ENCODE assay signal across 8 cellular contexts in the genomic region with DNA sequence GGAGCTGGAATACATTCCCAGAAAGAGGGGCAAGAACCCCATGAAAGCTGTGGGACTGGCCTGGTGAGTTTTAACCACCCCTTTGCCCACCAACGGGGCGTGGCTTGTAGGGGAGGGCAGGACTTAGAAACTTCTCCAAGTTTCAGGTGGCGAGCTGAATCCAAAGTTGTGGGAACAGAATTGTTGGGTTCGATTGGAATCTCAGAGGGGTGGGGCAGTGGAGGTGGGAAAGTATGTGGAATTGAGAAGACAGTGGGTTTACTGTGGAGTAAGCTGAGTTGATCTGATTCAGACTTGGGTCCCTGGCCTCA. TPM values are rescaled to one million over a fixed set of nuclear protein-coding genes. Genes with fewer than 3 reads are reported as not detected.
DNase-seq lines count a peak whose midpoint lies in the region; TF ChIP-seq lines count a peak whose summit lies in the region.

No MANE protein-coding gene starts in this region.

- H2AFZ ChIP-seq in H9 (ENCODE audit: low read length) = no peak overlapping the region

- peaks cover 17 to 44% (median 41%) of the 10 kb centered on the region in 3 experiments; a peak in 6 of 7 replicates for H3K36me3 Mint-ChIP-seq in H9 (ENCODE audit: insufficient read depth in 1 of 3, low read depth in 3 of 3)
- no peaks in the 10 kb centered on the region for H3K36me3 Mint-ChIP-seq in glutamatergic neuron (ENCODE audit: unreplicated experiment)

- POLR2A ChIA-PET in HEK293T (lab: Yijun Ruan, JAX) = interaction anchor here (1.9 to 2.1 kb wide), 2 partner anchors 15 to 125 kb away, joined by 11 to 12 read pairs; no protein-coding TSS in a partner anchor

- H3K9ac ChIP-seq in H9 (ENCODE audit: extremely low read depth, insufficient read length, low read length) = no peak overlapping the region
- peak overlapping the region; percentile 79 to 94 (median 94) for H3K9ac ChIP-seq in skeletal muscle tissue (ENCODE audit: low read depth in 1 of 3, low read length in 3 of 3)

- no peak overlapping the region for H4K91ac ChIP-seq in H9 (ENCODE audit: insufficient read length, low read depth, low read length)

- no peaks in the 10 kb centered on the region for H3K79me1 ChIP-seq in H9 (ENCODE audit: insufficient read depth, low read depth, low read length, poor library complexity, severe bottlenecking)

- H4K8ac ChIP-seq in H9 (replicated peaks; ENCODE audit: insufficient read length, low read depth, low read length) = no peak overlapping the region

- H3K18ac ChIP-seq in H9 (ENCODE audit: insufficient read length, low read depth, low read length) = no peak overlapping the region

- H3K23me2 ChIP-seq in H9 (ENCODE audit: insufficient read length, low read depth, low read length, poor library complexity, severe bottlenecking) = peaks cover 9% of the 10 kb centered on the region

- H2BK15ac ChIP-seq in H9 (ENCODE audit: low read depth, low read length) = no peak overlapping the region

- no peak overlapping the region for H2BK12ac ChIP-seq in H9 (ENCODE audit: insufficient read length, low read depth, low read length)

- no peaks in the 10 kb centered on the region for H3K9me3 ChIP-seq in H9 (ENCODE audit: control insufficient read depth, low read depth, low read length)
- H3K9me3 ChIP-seq in skeletal muscle tissue (ENCODE audit: control insufficient read depth in 3 of 3, low read length in 3 of 3) = no peaks in the 10 kb centered on the region

- H3K27ac ChIP-seq in H9 (ENCODE audit: insufficient read length, low read depth, low read length) (no peak overlapping the region), VCaP (peak overlapping the region; percentile 78), skeletal muscle tissue (ENCODE audit: low read depth, low read length) (peak overlapping the region; percentile 23)

- H4K20me1 ChIP-seq in H9 (ENCODE audit: control insufficient read depth, insufficient read depth, insufficient read length) = no peaks in the 10 kb centered on the region

- H3K27me3 Mint-ChIP-seq in H9 (ENCODE audit: low read depth) (no peaks in the 10 kb centered on the region; the same call in 1 of the 2 replicates), glutamatergic neuron (ENCODE audit: unreplicated experiment) (peaks cover 10% of the 10 kb centered on the region)

- no peak overlapping the region for H2BK20ac ChIP-seq in H9 (ENCODE audit: low read depth, low read length, poor library complexity, severe bottlenecking)

- peak overlapping the region; percentile 97 for H3K4me2 ChIP-seq in H9 (ENCODE audit: insufficient read depth, insufficient read length, low read length)

- no peak overlapping the region for H3K23ac ChIP-seq in H9 (ENCODE audit: insufficient read length, low read depth, low read length)

- peak overlapping the region; percentile 80 to 92 for H3K4me3 Mint-ChIP-seq in H9
- H3K4me3 Mint-ChIP-seq in glutamatergic neuron (ENCODE audit: unreplicated experiment) = peak overlapping the region; percentile 89

- no peaks in the 10 kb centered on the region for H3K79me2 ChIP-seq in H9 (ENCODE audit: insufficient read depth, low read length)

- H2BK5ac ChIP-seq in H9 (ENCODE audit: insufficient read length, low read length) = no peak overlapping the region

- no peak overlapping the region for H3K56ac ChIP-seq in H9 (ENCODE audit: insufficient read length, low read depth, low read length)

- peak overlapping the region; percentile 93 to 96 (median 95) for H3K4me3 ChIP-seq in skeletal muscle tissue (ENCODE audit: low read length in 3 of 3)

- H3K9me3 Mint-ChIP-seq in H9 (no peaks in the 10 kb centered on the region), glutamatergic neuron (ENCODE audit: unreplicated experiment) (peaks cover 7% of the 10 kb centered on the region)

- DNase-seq in H9 = no peak
- DNase-seq in glutamatergic neuron = no peak
- no peak for DNase-seq in HuH-7 (ENCODE audit: low spot score)
- no peak for DNase-seq in HEK293T (ENCODE audit: extremely low spot score)
- DNase-seq in MV-4-11 (lab: John Stamatoyannopoulos, UW) = no peak
- no peak for DNase-seq in iPS-NIHi11 (ENCODE audit: low spot score)

- CTCF ChIA-PET in HEK293T (lab: Yijun Ruan, JAX) = interaction anchor here (1.4 to 4.4 kb wide), 4 partner anchors 15 to 85 kb away, joined by 5 to 30 read pairs (median 15); a partner anchor contains a TSS

- peaks cover 35 to 43% (median 40%) of the 10 kb centered on the region in 3 donors for H3K36me3 ChIP-seq in skeletal muscle tissue (ENCODE audit: control insufficient read depth in 3 of 3, insufficient read depth in 3 of 3, low read length in 3 of 3)

- no peak overlapping the region for H4K5ac ChIP-seq in H9 (ENCODE audit: insufficient read length, low read depth, low read length)

- no peaks in the 10 kb centered on the region for H3K27me3 ChIP-seq in H9 (ENCODE audit: insufficient read depth, low read length)
- no peaks in the 10 kb centered on the region for H3K27me3 ChIP-seq in skeletal muscle tissue (ENCODE audit: control insufficient read depth in 3 of 3, insufficient read depth in 3 of 3, low read length in 3 of 3)

- H3K27ac Mint-ChIP-seq in H9 = no peak overlapping the region
- no peak overlapping the region for H3K27ac Mint-ChIP-seq in glutamatergic neuron (ENCODE audit: unreplicated experiment)

- peaks cover 18 to 21% of the 10 kb centered on the region in 2 experiments for H3K4me1 Mint-ChIP-seq in H9
- peaks cover 32% of the 10 kb centered on the region for H3K4me1 Mint-ChIP-seq in glutamatergic neuron (ENCODE audit: low read depth, unreplicated experiment)

- no peak overlapping the region for H3K14ac ChIP-seq in H9 (ENCODE audit: insufficient read depth, low read length)

- no peak overlapping the region for H3T11ph ChIP-seq in H9 (ENCODE audit: low read length)

- H3K4ac ChIP-seq in H9 (ENCODE audit: low read depth, low read length) = no peak overlapping the region

- no peak overlapping the region for H2BK120ac ChIP-seq in H9 (ENCODE audit: low read depth, low read length, poor library complexity, severe bottlenecking)

- H2AK5ac ChIP-seq in H9 (ENCODE audit: insufficient read length, low read length) = no peak overlapping the region

- no peaks in the 10 kb centered on the region for H3K4me1 ChIP-seq in H9 (ENCODE audit: insufficient read depth, low read length)
- peaks cover 43 to 54% (median 48%) of the 10 kb centered on the region in 3 donors for H3K4me1 ChIP-seq in skeletal muscle tissue (ENCODE audit: control insufficient read depth in 3 of 3, insufficient read depth in 3 of 3, low read length in 3 of 3)

- no peak for TF ChIP-seq CTCF in H9 (conservative IDR thresholded peaks at IDR 0.05)
- TF ChIP-seq CTCF in VCaP (conservative IDR thresholded peaks at IDR 0.05) = no peak
- no peak for TF ChIP-seq CTCF in glutamatergic neuron (IDR thresholded peaks at IDR 0.05; ENCODE audit: partially characterized antibody, unreplicated experiment)

- no CpG with 5 or more reads among the region's 4 CpGs for WGBS in H9 (ENCODE audit: extremely low coverage, insufficient read length, low lambda C conversion rate)

TF ChIP-seq in HEK293T, 16 proteins besides CTCF, POLR2A, EP300 and RAD21:
- no peak for TF ChIP-seq SP1 (IDR thresholded peaks at IDR 0.05)
- TF ChIP-seq FOXA1 (IDR thresholded peaks at IDR 0.05) = no peak
- no peak for TF ChIP-seq CTBP1 (IDR thresholded peaks at IDR 0.05; ENCODE audit: borderline replicate concordance)
- no peak for TF ChIP-seq ARNT (IDR thresholded peaks at IDR 0.05)
- TF ChIP-seq ZNF384 (IDR thresholded peaks at IDR 0.05) = no peak
- no peak for TF ChIP-seq L3MBTL2 (conservative IDR thresholded peaks at IDR 0.05)

RNA-seq across cellular contexts. Expression of a gene that starts 1.1 kb away (rescaled TPM):
- total RNA-seq in H9 (2021) = 31.6 and 32.3 TPM in 2 replicates
- total RNA-seq in glutamatergic neuron (ENCODE audit: unreplicated experiment) = 44.2 TPM
- 39.1 TPM for total RNA-seq in skeletal muscle tissue

RNA-seq across cellular contexts. Expression of a gene that starts 1.5 kb away (rescaled TPM):
- total RNA-seq in H9 (2021) (103 and 106 TPM in 2 replicates), glutamatergic neuron (ENCODE audit: unreplicated experiment) (64.6 TPM), skeletal muscle tissue (121 TPM)

RNA-seq across cellular contexts. Expression of a gene that starts 10.6 kb away (rescaled TPM):
- total RNA-seq in H9 (2021) (0.37 and 0.44 TPM in 2 replicates), glutamatergic neuron (ENCODE audit: unreplicated experiment) (1.6 TPM), skeletal muscle tissue (1.0 TPM)

RNA-seq across cellular contexts. Expression of a gene that starts 20.9 kb away (rescaled TPM):
- 17.4 and 20.1 TPM in 2 replicates for total RNA-seq in H9 (2021)
- 1.8 TPM for total RNA-seq in glutamatergic neuron (ENCODE audit: unreplicated experiment)
- total RNA-seq in skeletal muscle tissue = 109 TPM

RNA-seq across cellular contexts. Expression of a gene that starts 54.5 kb away (rescaled TPM):
- total RNA-seq in H9 (2021) = 197 and 204 TPM in 2 replicates
- 207 TPM for total RNA-seq in glutamatergic neuron (ENCODE audit: unreplicated experiment)
- 172 TPM for total RNA-seq in skeletal muscle tissue
